11 cellular contexts compared by ENCODE assay signal in the genomic region with DNA sequence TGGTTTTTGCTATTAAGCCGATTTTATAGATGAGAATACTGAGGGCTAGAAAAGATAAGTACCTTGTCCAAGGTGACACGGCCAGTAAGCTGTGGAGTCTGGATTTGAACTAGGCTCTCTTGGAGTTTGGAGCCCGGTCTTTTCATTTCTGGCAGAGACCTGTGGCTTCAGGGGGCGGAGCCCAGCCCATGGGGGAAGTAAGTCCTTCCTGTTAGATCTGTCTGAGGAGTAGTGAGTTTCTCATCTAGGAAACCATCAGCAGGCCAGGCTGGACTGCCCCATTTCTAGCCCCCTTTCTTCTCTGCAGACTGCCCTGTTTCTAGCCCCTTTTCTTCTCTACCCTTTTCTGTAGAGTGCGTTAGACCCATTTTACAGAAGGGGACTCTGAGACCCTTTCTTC. TPM values are rescaled to one million over a fixed set of nuclear protein-coding genes. Genes with fewer than 3 reads are reported as not detected.
DNase-seq lines count a peak whose midpoint lies in the region; ATAC-seq, FAIRE-seq and TF ChIP-seq lines count a peak whose summit lies in the region.
"Had no signal": no experiment of that assay in that cellular context is flagged by ENCODE, and none has a peak within 500 bp of the region (broad histone marks: within the 10 kb centered on the region; RNA-seq: fewer than 3 reads in every experiment).

No MANE protein-coding gene starts in this region.

- intact Hi-C loops in esophagus muscularis mucosa (cut with DNase I), result no loop called here

- H3K4me3 Mint-ChIP-seq in stimulated activated naive B cell treated with anti-CD40 and anti-IgM and Interleukin-4, amounts not matched to agents 10 μg/mL and 1 μg/mL and 100 μg/mL, for 72 hours, result peak overlapping the region; percentile 85 to 89

- no peaks in the 10 kb centered on the region for H3K9me3 ChIP-seq in esophagus muscularis mucosa
- H3K9me3 ChIP-seq: A549 had no signal

- no peak for TF ChIP-seq EP300 in esophagus muscularis mucosa (IDR thresholded peaks at IDR 0.05)

- 67% methylated on average over 5 of the region's 5 CpGs for WGBS in esophagus muscularis mucosa

- H3K27me3 Mint-ChIP-seq in stimulated activated naive B cell treated with anti-CD40 and anti-IgM and Interleukin-4, amounts not matched to agents 10 μg/mL and 1 μg/mL and 100 μg/mL, for 72 hours, result no peaks in the 10 kb centered on the region

- peak overlapping the region; percentile 92 for H3K27ac Mint-ChIP-seq in stimulated activated naive B cell treated with anti-CD40 and anti-IgM and Interleukin-4, amounts not matched to agents 10 μg/mL and 1 μg/mL and 100 μg/mL, for 72 hours
- H3K27ac Mint-ChIP-seq: nephron had no signal

- no peaks in the 10 kb centered on the region for H3K27me3 ChIP-seq in esophagus muscularis mucosa

- FAIRE-seq in frontal cortex (lab: Jason Lieb, UNC), result no peak
- FAIRE-seq: A549, TTC549 had no signal

- no peak for TF ChIP-seq CTCF in esophagus muscularis mucosa (IDR thresholded peaks at IDR 0.05)

- H3K36me3 Mint-ChIP-seq in stimulated activated naive B cell treated with anti-CD40 and anti-IgM and Interleukin-4, amounts not matched to agents 10 μg/mL and 1 μg/mL and 100 μg/mL, for 72 hours, result no peaks in the 10 kb centered on the region

- peaks cover 0 to 2% of the 10 kb centered on the region in 2 donors for H3K9me3 Mint-ChIP-seq in stimulated activated naive B cell treated with anti-CD40 and anti-IgM and Interleukin-4, amounts not matched to agents 10 μg/mL and 1 μg/mL and 100 μg/mL, for 72 hours
- H3K9me3 Mint-ChIP-seq: nephron had no signal

- H3K4me1 ChIP-seq in esophagus muscularis mucosa, result peaks cover 18 to 78% (median 69%) of the 10 kb centered on the region in 4 donors

- no peaks in the 10 kb centered on the region for H3K36me3 ChIP-seq in esophagus muscularis mucosa

- peak overlapping the region; percentile 85 to 90 (median 86) for H3K27ac ChIP-seq in esophagus muscularis mucosa (replicated peaks in 1 of 4)
- H3K27ac ChIP-seq: A549 had no signal

- H3K4me1 Mint-ChIP-seq in stimulated activated naive B cell treated with anti-CD40 and anti-IgM and Interleukin-4, amounts not matched to agents 10 μg/mL and 1 μg/mL and 100 μg/mL, for 72 hours, result peaks cover 22 to 61% of the 10 kb centered on the region in 2 donors

- TF ChIP-seq POLR2A in esophagus muscularis mucosa (IDR thresholded peaks at IDR 0.05; ENCODE audit: low read depth), result no peak

- DNase-seq in SIG-M5 treated with dmso at 0.1 percent for 504 hours (lab: John Stamatoyannopoulos, UW; ENCODE audit: unreplicated experiment) (peak; percentile 47), SIG-M5 (lab: John Stamatoyannopoulos, UW) (no peak), NOMO-1 treated with DMSO at 0.1 percent for 48 hours (lab: John Stamatoyannopoulos, UW; ENCODE audit: unreplicated experiment) (peak; percentile 63), esophagus muscularis mucosa (ENCODE audit: extremely low spot score) (no peak), SHP77 (lab: John Stamatoyannopoulos, UW) (no peak), NCI-H1930 (lab: John Stamatoyannopoulos, UW) (no peak), frontal cortex (ENCODE audit: low spot score in 2 of 2) (no peak)
- DNase-seq in stimulated activated naive B cell treated with anti-CD40 and anti-IgM and Interleukin-4, amounts not matched to agents 10 μg/mL and 1 μg/mL and 100 μg/mL, for 72 hours, result no peak

- ATAC-seq in stimulated activated naive B cell treated with anti-CD40 and anti-IgM and Interleukin-4, amounts not matched to agents 10 μg/mL and 1 μg/mL and 100 μg/mL, for 72 hours (replicated peaks), result peak; percentile 54 to 61
- ATAC-seq: A549 had no signal

- H3K4me3 ChIP-seq in esophagus muscularis mucosa, result peak overlapping the region; percentile 64 to 76 (median 67)
- H3K4me3 ChIP-seq: A549 had no signal

RNA-seq across cellular contexts. Expression of a gene that starts 0.5 kb away (rescaled TPM):
- total RNA-seq in esophagus muscularis mucosa (100 to 1,000 TPM in 1 of 4 donors, 10 to 100 TPM in 3; 72.2 to 119 (median 84.1) TPM), frontal cortex (0.41 TPM)

Comparison
In these comparisons a context has a peak if more than half of its experiments do, and no peak if none do; other contexts are left out.
1. DNase-seq: peak in SIG-M5 treated with dmso at 0.1 percent for 504 hours (single experiment) and NOMO-1 treated with DMSO at 0.1 percent for 48 hours (single experiment); none in SIG-M5 (single experiment), esophagus muscularis mucosa (single experiment), stimulated activated naive B cell treated with anti-CD40 and anti-IgM and Interleukin-4, amounts not matched to agents 10 μg/mL and 1 μg/mL and 100 μg/mL, for 72 hours (single experiment), SHP77 (0 of 2), NCI-H1930 (0 of 2) and frontal cortex (0 of 2).
2. RNA of a gene that starts 0.5 kb away (total RNA-seq): 72.2 to 119 TPM in esophagus muscularis mucosa; 0.41 TPM in frontal cortex (single experiment); every median in the first group is over 10 times any median in the second.